8 cellular contexts compared by ENCODE assay signal in genomic region chr9:88387733-88388202, GRCh38. TPM values are rescaled to one million over a fixed set of nuclear protein-coding genes. Genes with fewer than 3 reads are reported as not detected.
DNase-seq lines count a peak whose midpoint lies in the region; ATAC-seq and TF ChIP-seq lines count a peak whose summit lies in the region.

No MANE protein-coding gene starts in this region.

- H3K27me3 ChIP-seq in endocrine pancreas (ENCODE audit: control insufficient read depth, insufficient read depth, low read length) (no peaks in the 10 kb centered on the region), suprapubic skin (no peaks in the 10 kb centered on the region)

- no peak for TF ChIP-seq POLR2A in NB4 (IDR thresholded peaks at IDR 0.05; ENCODE audit: extremely low read depth, insufficient read length)
- TF ChIP-seq POLR2A in suprapubic skin (IDR thresholded peaks at IDR 0.05): no peak

- peak; percentile 56 for DNase-seq in HCEC 1CT
- DNase-seq in NB4 (ENCODE audit: low read depth): peak; percentile 53
- DNase-seq in activated CD4-positive, alpha-beta memory T cell treated with anti-CD3 and anti-CD28 coated beads for 36 hours: peak; percentile 50
- DNase-seq in midbrain (lab: John Stamatoyannopoulos, UW): peak; percentile 63
- DNase-seq in suprapubic skin (ENCODE audit: low spot score in 2 of 2): peak in 1 of 2 donors; percentile 68

- 0% methylated on average over 19 of the region's 35 CpGs for WGBS in suprapubic skin

- H3K4me1 ChIP-seq in endocrine pancreas (ENCODE audit: control insufficient read depth, insufficient read depth, low read length) (no peaks in the 10 kb centered on the region), suprapubic skin (peaks cover 38% of the 10 kb centered on the region)

- no peaks in the 10 kb centered on the region for H3K9me3 Mint-ChIP-seq in activated CD4-positive, alpha-beta memory T cell treated with anti-CD3 and anti-CD28 coated beads for 36 hours

- POLR2A ChIA-PET in activated CD4-positive, alpha-beta memory T cell treated with anti-CD3 and anti-CD28 coated beads for 36 hours (lab: Charles Lee): no interaction called here

- H3K36me3 ChIP-seq in endocrine pancreas (ENCODE audit: control insufficient read depth, insufficient read depth, low read length) (no peaks in the 10 kb centered on the region), suprapubic skin (no peaks in the 10 kb centered on the region)

- intact Hi-C loops in activated CD4-positive, alpha-beta memory T cell treated with anti-CD3 and anti-CD28 coated beads for 36 hours (cut with micrococcal nuclease): loop anchor here (1.0 to 10.0 kb wide), 6 partner anchors 65 to 413 kb away; partner anchors contain the start of gene CDK20

- TF ChIP-seq EP300 in suprapubic skin (IDR thresholded peaks at IDR 0.05): no peak

- peaks cover 28% of the 10 kb centered on the region for H3K4me1 Mint-ChIP-seq in activated CD4-positive, alpha-beta memory T cell treated with anti-CD3 and anti-CD28 coated beads for 36 hours (ENCODE audit: low read depth)

- no peaks in the 10 kb centered on the region for H3K27me3 Mint-ChIP-seq in activated CD4-positive, alpha-beta memory T cell treated with anti-CD3 and anti-CD28 coated beads for 36 hours

- peak overlapping the region; percentile 82 for H3K27ac Mint-ChIP-seq in activated CD4-positive, alpha-beta memory T cell treated with anti-CD3 and anti-CD28 coated beads for 36 hours

- CTCF ChIA-PET in activated CD4-positive, alpha-beta memory T cell treated with anti-CD3 and anti-CD28 coated beads for 36 hours (lab: Charles Lee): interaction anchor here (1.7 kb wide), 1 partner anchor 413 kb away, joined by 5 read pairs; the partner anchor contains the start of gene CDK20

- peak overlapping the region; percentile 92 for H3K27ac ChIP-seq in suprapubic skin

- peaks cover 5% of the 10 kb centered on the region for H3K36me3 Mint-ChIP-seq in activated CD4-positive, alpha-beta memory T cell treated with anti-CD3 and anti-CD28 coated beads for 36 hours

- no peak for ATAC-seq in GM19324 (IDR thresholded peaks at IDR 0.05; ENCODE audit: low FRiP score, unreplicated experiment)

- H3K9me3 ChIP-seq in endocrine pancreas (ENCODE audit: control insufficient read depth, low read length): no peaks in the 10 kb centered on the region
- no peaks in the 10 kb centered on the region for H3K9me3 ChIP-seq in suprapubic skin

- peak overlapping the region; percentile 84 for H3K4me3 Mint-ChIP-seq in activated CD4-positive, alpha-beta memory T cell treated with anti-CD3 and anti-CD28 coated beads for 36 hours

- peak overlapping the region; percentile 65 for H3K4me3 ChIP-seq in GM08714 (ENCODE audit: low read length)
- H3K4me3 ChIP-seq in NB4 (ENCODE audit: low read depth, low read length): peak overlapping the region; percentile 78
- H3K4me3 ChIP-seq in endocrine pancreas (ENCODE audit: control insufficient read depth, insufficient read depth, low read length): peak overlapping the region; percentile 90
- peak overlapping the region; percentile 88 for H3K4me3 ChIP-seq in suprapubic skin

- TF ChIP-seq CTCF in NB4 (IDR thresholded peaks at IDR 0.05; ENCODE audit: low read depth, low read length): no peak
- TF ChIP-seq CTCF in suprapubic skin (IDR thresholded peaks at IDR 0.05): no peak

- peak overlapping the region; percentile 92 for H3K9ac ChIP-seq in endocrine pancreas (ENCODE audit: control insufficient read depth, insufficient read depth, low read length)

RNA-seq across cellular contexts. Expression of gene SPIN1, which starts 0.5 kb away (rescaled TPM):
- total RNA-seq in activated CD4-positive, alpha-beta memory T cell treated with anti-CD3 and anti-CD28 coated beads for 36 hours: 10 to 100 TPM; 19.6 to 20.8 TPM
- 10 to 100 TPM; 44.9 to 60.3 (median 54.4) TPM for total RNA-seq in suprapubic skin
